Comparison of ENCODE assay signal across 2 cellular contexts in the genomic region with DNA sequence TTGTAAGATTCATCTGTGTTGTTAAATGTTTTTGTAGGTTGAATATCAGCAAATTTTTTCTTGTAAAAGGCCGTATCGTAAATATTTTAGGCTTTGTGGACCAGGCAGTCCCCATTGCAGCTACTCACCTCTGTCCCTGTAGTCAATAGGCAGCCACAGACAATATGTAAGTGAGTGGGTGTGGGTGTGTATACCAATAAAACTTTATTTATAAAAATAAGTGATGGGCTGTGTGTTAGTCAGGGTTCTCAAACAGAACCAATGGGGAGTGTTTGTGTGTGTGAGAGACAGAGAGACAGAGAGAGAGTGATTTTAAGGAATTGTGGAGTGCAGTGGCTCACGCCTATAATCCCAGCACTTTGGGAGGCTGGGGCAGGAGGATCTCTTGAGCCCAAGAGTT.
A peak's percentile ranks its signal among the peaks of the same experiment; 100 is the strongest.
TF ChIP-seq lines count a peak whose summit lies in the region.

No MANE protein-coding gene starts in this region.

TF ChIP-seq in HEK293, 187 proteins besides CTCF, POLR2A, EP300 and RAD21:
- no peak for TF ChIP-seq ZNF266 (tag by site-specific recombination; IDR thresholded peaks at IDR 0.05; ENCODE audit: low read depth)
- no peak for TF ChIP-seq MYNN (tag by site-specific recombination; IDR thresholded peaks at IDR 0.05; ENCODE audit: borderline replicate concordance)
- no peak for TF ChIP-seq GLI4 (tag by site-specific recombination; IDR thresholded peaks at IDR 0.05)
- no peak for TF ChIP-seq ZNF585B (tag by site-specific recombination; IDR thresholded peaks at IDR 0.05)
- peak; percentile 47 for TF ChIP-seq ZFHX2 (tag by site-specific recombination; conservative IDR thresholded peaks at IDR 0.05)
- no peak for TF ChIP-seq TSHZ1 (tag by site-specific recombination; IDR thresholded peaks at IDR 0.05; ENCODE audit: borderline replicate concordance)
- TF ChIP-seq, protein P1, sequence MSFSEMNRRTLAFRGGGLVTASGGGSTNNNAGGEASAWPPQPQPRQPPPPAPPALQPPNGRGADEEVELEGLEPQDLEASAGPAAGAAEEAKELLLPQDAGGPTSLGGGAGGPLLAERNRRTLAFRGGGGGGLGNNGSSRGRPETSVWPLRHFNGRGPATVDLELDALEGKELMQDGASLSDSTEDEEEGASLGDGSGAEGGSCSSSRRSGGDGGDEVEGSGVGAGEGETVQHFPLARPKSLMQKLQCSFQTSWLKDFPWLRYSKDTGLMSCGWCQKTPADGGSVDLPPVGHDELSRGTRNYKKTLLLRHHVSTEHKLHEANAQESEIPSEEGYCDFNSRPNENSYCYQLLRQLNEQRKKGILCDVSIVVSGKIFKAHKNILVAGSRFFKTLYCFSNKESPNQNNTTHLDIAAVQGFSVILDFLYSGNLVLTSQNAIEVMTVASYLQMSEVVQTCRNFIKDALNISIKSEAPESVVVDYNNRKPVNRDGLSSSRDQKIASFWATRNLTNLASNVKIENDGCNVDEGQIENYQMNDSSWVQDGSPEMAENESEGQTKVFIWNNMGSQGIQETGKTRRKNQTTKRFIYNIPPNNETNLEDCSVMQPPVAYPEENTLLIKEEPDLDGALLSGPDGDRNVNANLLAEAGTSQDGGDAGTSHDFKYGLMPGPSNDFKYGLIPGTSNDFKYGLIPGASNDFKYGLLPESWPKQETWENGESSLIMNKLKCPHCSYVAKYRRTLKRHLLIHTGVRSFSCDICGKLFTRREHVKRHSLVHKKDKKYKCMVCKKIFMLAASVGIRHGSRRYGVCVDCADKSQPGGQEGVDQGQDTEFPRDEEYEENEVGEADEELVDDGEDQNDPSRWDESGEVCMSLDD (tag by site-specific recombination; IDR thresholded peaks at IDR 0.05), result no peak

TF ChIP-seq in GM12878, 131 proteins besides CTCF, POLR2A, EP300 and RAD21:
- TF ChIP-seq ZZZ3 (IDR thresholded peaks at IDR 0.05; ENCODE audit: control insufficient read depth, insufficient read length, low read depth) (no peak), SIN3A (IDR thresholded peaks at IDR 0.05; ENCODE audit: low read depth, low read length) (no peak), PAX5 (IDR thresholded peaks at IDR 0.05; ENCODE audit: borderline replicate concordance, low read depth, low read length) (no peak), SMAD1 (IDR thresholded peaks at IDR 0.05; ENCODE audit: low read depth, partially characterized antibody) (no peak)
- TF ChIP-seq, protein P2, sequence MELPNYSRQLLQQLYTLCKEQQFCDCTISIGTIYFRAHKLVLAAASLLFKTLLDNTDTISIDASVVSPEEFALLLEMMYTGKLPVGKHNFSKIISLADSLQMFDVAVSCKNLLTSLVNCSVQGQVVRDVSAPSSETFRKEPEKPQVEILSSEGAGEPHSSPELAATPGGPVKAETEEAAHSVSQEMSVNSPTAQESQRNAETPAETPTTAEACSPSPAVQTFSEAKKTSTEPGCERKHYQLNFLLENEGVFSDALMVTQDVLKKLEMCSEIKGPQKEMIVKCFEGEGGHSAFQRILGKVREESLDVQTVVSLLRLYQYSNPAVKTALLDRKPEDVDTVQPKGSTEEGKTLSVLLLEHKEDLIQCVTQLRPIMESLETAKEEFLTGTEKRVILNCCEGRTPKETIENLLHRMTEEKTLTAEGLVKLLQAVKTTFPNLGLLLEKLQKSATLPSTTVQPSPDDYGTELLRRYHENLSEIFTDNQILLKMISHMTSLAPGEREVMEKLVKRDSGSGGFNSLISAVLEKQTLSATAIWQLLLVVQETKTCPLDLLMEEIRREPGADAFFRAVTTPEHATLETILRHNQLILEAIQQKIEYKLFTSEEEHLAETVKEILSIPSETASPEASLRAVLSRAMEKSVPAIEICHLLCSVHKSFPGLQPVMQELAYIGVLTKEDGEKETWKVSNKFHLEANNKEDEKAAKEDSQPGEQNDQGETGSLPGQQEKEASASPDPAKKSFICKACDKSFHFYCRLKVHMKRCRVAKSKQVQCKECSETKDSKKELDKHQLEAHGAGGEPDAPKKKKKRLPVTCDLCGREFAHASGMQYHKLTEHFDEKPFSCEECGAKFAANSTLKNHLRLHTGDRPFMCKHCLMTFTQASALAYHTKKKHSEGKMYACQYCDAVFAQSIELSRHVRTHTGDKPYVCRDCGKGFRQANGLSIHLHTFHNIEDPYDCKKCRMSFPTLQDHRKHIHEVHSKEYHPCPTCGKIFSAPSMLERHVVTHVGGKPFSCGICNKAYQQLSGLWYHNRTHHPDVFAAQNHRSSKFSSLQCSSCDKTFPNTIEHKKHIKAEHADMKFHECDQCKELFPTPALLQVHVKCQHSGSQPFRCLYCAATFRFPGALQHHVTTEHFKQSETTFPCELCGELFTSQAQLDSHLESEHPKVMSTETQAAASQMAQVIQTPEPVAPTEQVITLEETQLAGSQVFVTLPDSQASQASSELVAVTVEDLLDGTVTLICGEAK (IDR thresholded peaks at IDR 0.05; ENCODE audit: borderline replicate concordance), result peak; percentile 78
